ENCODE assay signal across 8 cellular contexts in the genomic region with DNA sequence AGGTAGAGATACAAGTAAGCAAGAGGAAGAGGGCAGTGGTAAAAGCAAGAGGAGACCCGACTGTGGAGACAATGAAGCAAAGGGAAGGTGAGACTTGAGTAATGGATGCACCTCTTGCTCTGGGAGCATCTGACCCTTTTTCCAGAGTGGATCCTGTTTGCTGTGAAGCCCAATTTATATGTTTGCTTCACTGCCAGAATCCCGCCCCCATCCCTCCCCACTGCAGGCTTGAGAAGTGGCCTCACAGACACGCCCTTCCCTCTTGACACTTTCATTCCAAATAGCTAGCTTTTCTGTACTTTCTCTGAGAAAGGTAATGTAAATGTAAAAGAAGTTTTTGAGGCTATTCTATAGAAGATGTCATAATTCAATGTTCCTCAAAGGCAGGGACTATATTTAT. TPM values are rescaled to one million over a fixed set of nuclear protein-coding genes. Genes with fewer than 3 reads are reported as not detected.
DNase-seq lines count a peak whose midpoint lies in the region; ATAC-seq and TF ChIP-seq lines count a peak whose summit lies in the region.

No MANE protein-coding gene starts in this region.

- intact Hi-C loops in PC-3 (cut with micrococcal nuclease) (loop anchor here (2.0 kb wide), 1 partner anchor 14 kb away; no protein-coding TSS in a partner anchor), esophagus muscularis mucosa (cut with DNase I) (no loop called here), head of caudate nucleus (cut with DNase I) (no loop called here)

- no peaks in the 10 kb centered on the region for H3K9me3 ChIP-seq in PC-3 (ENCODE audit: low read length)
- no peaks in the 10 kb centered on the region for H3K9me3 ChIP-seq in esophagus muscularis mucosa

- H3K9me2 ChIP-seq in PC-3 (replicated peaks; ENCODE audit: low read length): no peaks in the 10 kb centered on the region

- H3K9ac ChIP-seq in PC-3 (ENCODE audit: low read length): no peak overlapping the region

- BruUV-seq in PC-3 (replicated peaks; lab: Mats Ljungman, UMichigan): TSS peak; percentile 24

- H3K4me2 ChIP-seq in PC-3 (ENCODE audit: low read length): peak overlapping the region; percentile 98

- peaks cover 15% of the 10 kb centered on the region for H3K4me1 ChIP-seq in PC-3 (ENCODE audit: insufficient read depth, low read length)
- H3K4me1 ChIP-seq in esophagus muscularis mucosa: peaks cover 10 to 35% (median 27%) of the 10 kb centered on the region in 4 donors

- no peak for TF ChIP-seq CTCF in PC-3 (conservative IDR thresholded peaks at IDR 0.05; ENCODE audit: low read depth, low read length)
- no peak for TF ChIP-seq CTCF in esophagus muscularis mucosa (IDR thresholded peaks at IDR 0.05)

- H2AFZ ChIP-seq in PC-3 (ENCODE audit: low read length): peak overlapping the region; percentile 83

- WGBS in esophagus muscularis mucosa: 41% methylated on average over 3 of the region's 3 CpGs

- H3K27me3 ChIP-seq in PC-3 (ENCODE audit: low read length): no peaks in the 10 kb centered on the region
- no peaks in the 10 kb centered on the region for H3K27me3 ChIP-seq in esophagus muscularis mucosa

- TF ChIP-seq POLR2A in esophagus muscularis mucosa (IDR thresholded peaks at IDR 0.05; ENCODE audit: low read depth): no peak

- POLR2A ChIA-PET in PC-3 (lab: Charles Lee; ENCODE audit: unreplicated experiment): interaction anchor here (0.5 to 0.9 kb wide), 2 partner anchors 79 to 1159 kb away, joined by 3 to 5 read pairs; no protein-coding TSS in a partner anchor

- H3F3A ChIP-seq in PC-3 (ENCODE audit: low read length, unreplicated experiment): no peaks in the 10 kb centered on the region

- H3K36me3 ChIP-seq in PC-3 (ENCODE audit: low read depth, low read length): peaks cover 5% of the 10 kb centered on the region; the same call in 1 of the 2 replicates
- H3K36me3 ChIP-seq in esophagus muscularis mucosa: peaks cover 0 to 10% (median 4%) of the 10 kb centered on the region in 4 donors

- H4K20me1 ChIP-seq in PC-3 (ENCODE audit: low read length): no peaks in the 10 kb centered on the region

- ATAC-seq in PC-3: peak; percentile 16

- peak overlapping the region; percentile 87 for H3K4me3 ChIP-seq in PC-3 (ENCODE audit: low read length)
- peak overlapping the region; percentile 59 to 84 (median 76) for H3K4me3 ChIP-seq in esophagus muscularis mucosa
- peak overlapping the region; percentile 88 for H3K4me3 ChIP-seq in skeletal muscle cell (ENCODE audit: low read depth, low read length)

- peaks cover 28% of the 10 kb centered on the region for H3K79me2 ChIP-seq in PC-3 (ENCODE audit: low read length)

- CTCF ChIA-PET in PC-3 (lab: Charles Lee): no interaction called here

- DNase-seq in DMS79 treated with DMSO at 0.1 percent for 48 hours (lab: John Stamatoyannopoulos, UW) (peak; percentile 46), DMS79 (lab: John Stamatoyannopoulos, UW) (no peak), PC-3 (peak; percentile 15), esophagus muscularis mucosa (ENCODE audit: extremely low spot score) (no peak), skeletal muscle cell (ENCODE audit: low read depth) (no peak), GDM1 (lab: John Stamatoyannopoulos, UW) (no peak), head of caudate nucleus (no peak)
- no peak for DNase-seq in activated CD4-positive, CD25-positive, alpha-beta regulatory T cell (lab: John Stamatoyannopoulos, UW)

- no peak for TF ChIP-seq EP300 in esophagus muscularis mucosa (IDR thresholded peaks at IDR 0.05)

- no peak overlapping the region for H3K27ac ChIP-seq in PC-3 (ENCODE audit: low read length)
- H3K27ac ChIP-seq in esophagus muscularis mucosa (replicated peaks in 1 of 4): peak overlapping the region; percentile 74 to 77 (median 76)

RNA-seq across cellular contexts. Expression of a gene that starts 0.7 kb away (rescaled TPM):
- 62.2 and 80.8 TPM in 2 replicates for total RNA-seq in PC-3 (2014; rRNA removed)
- 10 to 100 TPM; 55.6 to 71.3 (median 63.4) TPM for total RNA-seq in esophagus muscularis mucosa

RNA-seq across cellular contexts. Expression of a gene that starts 12.6 kb away (rescaled TPM):
- 16.9 and 20.9 TPM in 2 replicates for total RNA-seq in PC-3 (2014; rRNA removed)
- total RNA-seq in esophagus muscularis mucosa: 10 to 100 TPM; 12.9 to 19.2 (median 14.3) TPM

RNA-seq across cellular contexts. Expression of a gene that starts 38.8 kb away (rescaled TPM):
- total RNA-seq in PC-3 (2014; rRNA removed) (18.0 and 34.4 TPM in 2 replicates), esophagus muscularis mucosa (10 to 100 TPM; 32.1 to 40.9 (median 36.2) TPM)

Comparison
In these comparisons a context has a peak if more than half of its experiments do, and no peak if none do; other contexts are left out.
1. DNase-seq: peak in DMS79 treated with DMSO at 0.1 percent for 48 hours (single experiment) and PC-3 (single experiment); none in DMS79 (single experiment), esophagus muscularis mucosa (single experiment), skeletal muscle cell (single experiment), GDM1 (single experiment), activated CD4-positive, CD25-positive, alpha-beta regulatory T cell (0 of 4) and head of caudate nucleus (0 of 42).
2. Peak in every context shown above with its lines, with median percentiles within 50 percentile points of each other: H3K4me3 ChIP-seq.